1 cellular context compared by ENCODE assay signal in genomic region chr3:33949074-33949473, GRCh38.
TF ChIP-seq lines count a peak whose summit lies in the region.

No MANE protein-coding gene starts in this region.

TF ChIP-seq in GM23338, 12 proteins besides CTCF, POLR2A, EP300 and RAD21 (continued from another document):
- TF ChIP-seq, protein P1, sequence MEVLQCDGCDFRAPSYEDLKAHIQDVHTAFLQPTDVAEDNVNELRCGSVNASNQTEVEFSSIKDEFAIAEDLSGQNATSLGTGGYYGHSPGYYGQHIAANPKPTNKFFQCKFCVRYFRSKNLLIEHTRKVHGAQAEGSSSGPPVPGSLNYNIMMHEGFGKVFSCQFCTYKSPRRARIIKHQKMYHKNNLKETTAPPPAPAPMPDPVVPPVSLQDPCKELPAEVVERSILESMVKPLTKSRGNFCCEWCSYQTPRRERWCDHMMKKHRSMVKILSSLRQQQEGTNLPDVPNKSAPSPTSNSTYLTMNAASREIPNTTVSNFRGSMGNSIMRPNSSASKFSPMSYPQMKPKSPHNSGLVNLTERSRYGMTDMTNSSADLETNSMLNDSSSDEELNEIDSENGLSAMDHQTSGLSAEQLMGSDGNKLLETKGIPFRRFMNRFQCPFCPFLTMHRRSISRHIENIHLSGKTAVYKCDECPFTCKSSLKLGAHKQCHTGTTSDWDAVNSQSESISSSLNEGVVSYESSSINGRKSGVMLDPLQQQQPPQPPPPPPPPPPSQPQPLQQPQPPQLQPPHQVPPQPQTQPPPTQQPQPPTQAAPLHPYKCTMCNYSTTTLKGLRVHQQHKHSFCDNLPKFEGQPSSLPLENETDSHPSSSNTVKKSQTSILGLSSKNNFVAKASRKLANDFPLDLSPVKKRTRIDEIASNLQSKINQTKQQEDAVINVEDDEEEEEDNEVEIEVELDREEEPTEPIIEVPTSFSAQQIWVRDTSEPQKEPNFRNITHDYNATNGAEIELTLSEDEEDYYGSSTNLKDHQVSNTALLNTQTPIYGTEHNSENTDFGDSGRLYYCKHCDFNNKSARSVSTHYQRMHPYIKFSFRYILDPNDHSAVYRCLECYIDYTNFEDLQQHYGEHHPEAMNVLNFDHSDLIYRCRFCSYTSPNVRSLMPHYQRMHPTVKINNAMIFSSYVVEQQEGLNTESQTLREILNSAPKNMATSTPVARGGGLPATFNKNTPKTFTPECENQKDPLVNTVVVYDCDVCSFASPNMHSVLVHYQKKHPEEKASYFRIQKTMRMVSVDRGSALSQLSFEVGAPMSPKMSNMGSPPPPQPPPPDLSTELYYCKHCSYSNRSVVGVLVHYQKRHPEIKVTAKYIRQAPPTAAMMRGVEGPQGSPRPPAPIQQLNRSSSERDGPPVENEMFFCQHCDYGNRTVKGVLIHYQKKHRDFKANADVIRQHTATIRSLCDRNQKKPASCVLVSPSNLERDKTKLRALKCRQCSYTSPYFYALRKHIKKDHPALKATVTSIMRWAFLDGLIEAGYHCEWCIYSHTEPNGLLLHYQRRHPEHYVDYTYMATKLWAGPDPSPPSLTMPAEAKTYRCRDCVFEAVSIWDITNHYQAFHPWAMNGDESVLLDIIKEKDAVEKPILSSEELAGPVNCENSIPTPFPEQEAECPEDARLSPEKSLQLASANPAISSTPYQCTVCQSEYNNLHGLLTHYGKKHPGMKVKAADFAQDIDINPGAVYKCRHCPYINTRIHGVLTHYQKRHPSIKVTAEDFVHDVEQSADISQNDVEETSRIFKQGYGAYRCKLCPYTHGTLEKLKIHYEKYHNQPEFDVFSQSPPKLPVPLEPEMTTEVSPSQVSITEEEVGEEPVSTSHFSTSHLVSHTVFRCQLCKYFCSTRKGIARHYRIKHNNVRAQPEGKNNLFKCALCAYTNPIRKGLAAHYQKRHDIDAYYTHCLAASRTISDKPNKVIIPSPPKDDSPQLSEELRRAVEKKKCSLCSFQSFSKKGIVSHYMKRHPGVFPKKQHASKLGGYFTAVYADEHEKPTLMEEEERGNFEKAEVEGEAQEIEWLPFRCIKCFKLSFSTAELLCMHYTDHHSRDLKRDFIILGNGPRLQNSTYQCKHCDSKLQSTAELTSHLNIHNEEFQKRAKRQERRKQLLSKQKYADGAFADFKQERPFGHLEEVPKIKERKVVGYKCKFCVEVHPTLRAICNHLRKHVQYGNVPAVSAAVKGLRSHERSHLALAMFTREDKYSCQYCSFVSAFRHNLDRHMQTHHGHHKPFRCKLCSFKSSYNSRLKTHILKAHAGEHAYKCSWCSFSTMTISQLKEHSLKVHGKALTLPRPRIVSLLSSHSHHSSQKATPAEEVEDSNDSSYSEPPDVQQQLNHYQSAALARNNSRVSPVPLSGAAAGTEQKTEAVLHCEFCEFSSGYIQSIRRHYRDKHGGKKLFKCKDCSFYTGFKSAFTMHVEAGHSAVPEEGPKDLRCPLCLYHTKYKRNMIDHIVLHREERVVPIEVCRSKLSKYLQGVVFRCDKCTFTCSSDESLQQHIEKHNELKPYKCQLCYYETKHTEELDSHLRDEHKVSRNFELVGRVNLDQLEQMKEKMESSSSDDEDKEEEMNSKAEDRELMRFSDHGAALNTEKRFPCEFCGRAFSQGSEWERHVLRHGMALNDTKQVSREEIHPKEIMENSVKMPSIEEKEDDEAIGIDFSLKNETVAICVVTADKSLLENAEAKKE (CRISPR knock-in tag; IDR thresholded peaks at IDR 0.05) = no peak
